Comparison of ENCODE assay signal across 24 cellular contexts in the genomic region with DNA sequence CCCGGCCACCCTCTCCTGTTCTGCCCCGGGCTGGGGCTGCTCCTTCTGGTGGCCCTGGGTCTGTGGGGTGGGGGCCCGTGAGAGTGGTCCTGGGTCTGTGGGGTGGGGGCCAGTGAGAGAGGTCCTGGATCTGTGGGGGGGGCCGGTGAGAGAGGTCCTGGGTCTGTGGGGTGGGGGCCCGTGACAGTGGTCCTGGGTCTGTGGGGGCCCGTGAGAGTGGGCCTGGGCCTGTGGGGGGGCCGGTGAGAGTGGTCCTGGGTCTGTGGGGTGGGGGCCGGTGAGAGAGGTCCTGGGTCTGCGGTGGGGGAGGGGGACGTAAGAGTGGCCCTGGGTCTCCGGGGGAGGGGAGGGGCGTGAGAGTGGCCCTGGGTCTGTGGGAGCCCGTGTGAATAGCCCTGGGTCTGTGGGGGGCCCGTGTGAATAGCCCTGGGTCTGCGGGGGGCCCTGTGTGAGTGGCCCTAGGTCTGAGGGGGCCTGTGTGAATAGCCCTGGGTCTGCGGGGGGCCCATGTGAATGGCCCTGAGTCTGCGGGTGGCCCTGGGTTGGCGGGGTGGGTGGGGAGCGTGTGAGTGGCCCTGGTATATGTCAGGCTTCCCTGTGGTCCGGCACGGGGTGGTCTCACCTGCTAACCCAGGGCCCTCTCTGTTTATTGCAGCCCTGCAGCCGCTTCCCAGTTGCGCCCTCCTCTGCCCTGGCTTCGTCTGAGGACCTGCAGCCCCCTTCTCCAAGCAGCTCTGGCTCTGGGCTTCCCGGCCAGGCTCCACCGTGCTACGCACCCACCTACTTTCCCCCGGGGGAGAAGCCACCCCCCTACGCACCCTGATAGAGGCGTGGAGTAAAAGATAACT. TPM values are rescaled to one million over a fixed set of nuclear protein-coding genes. Genes with fewer than 3 reads are reported as not detected.
"Had no signal": no experiment of that assay in that cellular context is flagged by ENCODE, and none has a peak within 500 bp of the region (broad histone marks: within the 10 kb centered on the region; RNA-seq: fewer than 3 reads in every experiment).

No MANE protein-coding gene starts in this region.

- H3K4me3 ChIP-seq: esophagus muscularis mucosa, gastroesophageal sphincter, lung, pancreas, right lobe of liver, thoracic aorta, tibial nerve, upper lobe of right lung, uterus had no signal

- H3K4me1 ChIP-seq: foreskin keratinocyte, right lobe of liver, uterus had no signal

- H3K9me3 Mint-ChIP-seq: natural killer cell had no signal

- H3K27me3 ChIP-seq: esophagus muscularis mucosa, gastroesophageal sphincter, neutrophil, pancreas, right lobe of liver, tibial nerve, upper lobe of right lung, uterus had no signal

- DNase-seq: effector CD8-positive, alpha-beta T cell; endodermal cell; foreskin keratinocyte; hypothalamus; immature natural killer cell; islet precursor cell; natural killer cell; retina; right lobe of liver; small intestine; stimulated activated CD4-positive, alpha-beta T cell treated with anti-CD3 and anti-CD28 coated beads, Interleukin-15, amount 100 ng/mL, for 24 hours; stimulated activated CD4-positive, alpha-beta T cell treated with anti-CD3 and anti-CD28 coated beads, Interleukin-2, amount 100 ng/mL, for 48 hours; stimulated activated naive CD4-positive, alpha-beta T cell; upper lobe of right lung; uterus had no signal

- H3K9me3 ChIP-seq: pancreas, right lobe of liver, upper lobe of right lung, uterus had no signal

- H3K27me3 Mint-ChIP-seq: memory B cell had no signal

- H3K27ac ChIP-seq: esophagus muscularis mucosa, foreskin keratinocyte, gastroesophageal sphincter, neutrophil, pancreas, right lobe of liver, thoracic aorta, tibial nerve, uterus had no signal

- H3K4me3 Mint-ChIP-seq: endodermal cell, immature natural killer cell, memory B cell, natural killer cell had no signal

- H3K4me1 Mint-ChIP-seq: endodermal cell had no signal

- H3K36me3 ChIP-seq: esophagus muscularis mucosa, gastroesophageal sphincter, neutrophil, pancreas, right lobe of liver, thoracic aorta, tibial nerve, upper lobe of right lung, uterus had no signal

- H3K27ac Mint-ChIP-seq: endodermal cell, immature natural killer cell, memory B cell, natural killer cell had no signal

- ATAC-seq: foreskin keratinocyte, gastroesophageal sphincter, natural killer cell, pancreas, right lobe of liver, upper lobe of right lung had no signal

RNA-seq across cellular contexts. Expression of a gene that starts 52.3 kb away (rescaled TPM):
- polyA plus RNA-seq: immature natural killer cell, neural cell had no signal
